16 cellular contexts compared by ENCODE assay signal in genomic region chr20:38114353-38114791, GRCh38. TPM values are rescaled to one million over a fixed set of nuclear protein-coding genes. Genes with fewer than 3 reads are reported as not detected.
A peak's percentile ranks its signal among the peaks of the same experiment; 100 is the strongest.
DNase-seq lines count a peak whose midpoint lies in the region; ATAC-seq, FAIRE-seq and TF ChIP-seq lines count a peak whose summit lies in the region.
"Had no signal": no experiment of that assay in that cellular context is flagged by ENCODE, and none has a peak within 500 bp of the region (broad histone marks: within the 10 kb centered on the region; RNA-seq: fewer than 3 reads in every experiment).

No MANE protein-coding gene starts in this region.

- H3K27ac ChIP-seq in lower lobe of right lung: no peak overlapping the region
- H3K27ac ChIP-seq: pancreas, SJSA1, WERI-Rb-1 had no signal

- ATAC-seq in lower lobe of right lung: no peak
- ATAC-seq: pancreas had no signal

- peak; percentile 85 for DNase-seq in ELR (ENCODE audit: low read depth)
- DNase-seq in M059J (ENCODE audit: low read depth): peak; percentile 90
- DNase-seq in bronchial epithelial cell (ENCODE audit: low read depth): peak; percentile 39
- DNase-seq in mucosa of gallbladder (ENCODE audit: low spot score): peak; percentile 5
- DNase-seq in kidney tubule cell (ENCODE audit: low spot score): no peak
- no peak for DNase-seq in Ammon's horn (ENCODE audit: low spot score)
- no peak for DNase-seq in lower lobe of right lung
- no peak for DNase-seq in NCI-H1417 treated with DMSO at 0.1 percent for 48 hours (lab: John Stamatoyannopoulos, UW)
- DNase-seq: activated T-cell treated with anti-CD3 and anti-CD28 coated beads, Interleukin-2, amount 50 U/mL, for 24 hours; effector CD4-positive, alpha-beta T cell; NCI-H146; NCI-H524; pancreas; stimulated activated CD4-positive, alpha-beta T cell treated with anti-CD3 and anti-CD28 coated beads, Interleukin-15, amount 100 ng/mL, for 24 hours; WERI-Rb-1 had no signal

- H3K36me3 ChIP-seq in bronchial epithelial cell (ENCODE audit: control insufficient read depth, insufficient read depth, low read length): no peaks in the 10 kb centered on the region
- H3K36me3 ChIP-seq in lower lobe of right lung: no peaks in the 10 kb centered on the region
- H3K36me3 ChIP-seq: pancreas, SJSA1, WERI-Rb-1 had no signal

- H3K27me3 ChIP-seq in bronchial epithelial cell (ENCODE audit: control insufficient read depth, insufficient read depth, low read length) (no peaks in the 10 kb centered on the region), lower lobe of right lung (ENCODE audit: low read depth) (no peaks in the 10 kb centered on the region)
- H3K27me3 ChIP-seq: pancreas, SJSA1 had no signal

- no peak for FAIRE-seq in bronchial epithelial cell (lab: Jason Lieb, UNC)
- FAIRE-seq: pancreas had no signal

- intact Hi-C loops in lower lobe of right lung (cut with DNase I): no loop called here

- TF ChIP-seq CTCF in bronchial epithelial cell (IDR thresholded peaks at IDR 0.05; ENCODE audit: insufficient read depth, low read length, severe bottlenecking): no peak
- TF ChIP-seq CTCF in lower lobe of right lung (IDR thresholded peaks at IDR 0.05): no peak

- peaks cover 35% of the 10 kb centered on the region for H3K4me1 ChIP-seq in lower lobe of right lung

- no peak overlapping the region for H3K4me3 ChIP-seq in bronchial epithelial cell (ENCODE audit: low read depth, low read length)
- H3K4me3 ChIP-seq in lower lobe of right lung: no peak overlapping the region
- H3K4me3 ChIP-seq: pancreas, SJSA1 had no signal

- H3K9me3 ChIP-seq in lower lobe of right lung: no peaks in the 10 kb centered on the region
- H3K9me3 ChIP-seq: pancreas, SJSA1 had no signal

RNA-seq across cellular contexts. Expression of gene TGM2, which starts 50.7 kb away (rescaled TPM):
- total RNA-seq in M059J (2014; rRNA removed; shearing (Covaris generic)): 76.6 and 108 TPM in 2 replicates
- total RNA-seq in bronchial epithelial cell (0.51 and 5.5 TPM in 2 replicates), mucosa of gallbladder (389 TPM), lower lobe of right lung (362 TPM)

Comparison
In these comparisons a context has a peak if more than half of its experiments do, and no peak if none do; other contexts are left out.
1. DNase-seq: peak in ELR (single experiment), M059J (single experiment), bronchial epithelial cell (single experiment) and mucosa of gallbladder (single experiment); none in kidney tubule cell (single experiment), Ammon's horn (single experiment), lower lobe of right lung (single experiment) and NCI-H1417 treated with DMSO at 0.1 percent for 48 hours (single experiment).
2. RNA of gene TGM2, which starts 50.7 kb away (total RNA-seq): 389 TPM in mucosa of gallbladder (single experiment), 362 TPM in lower lobe of right lung (single experiment) and 76.6 to 108 TPM in M059J; 0.51 to 5.5 TPM in bronchial epithelial cell; every median in the first group is over 10 times any median in the second.